In genomic region chr20:3408251-3408637, GRCh38 we compare ENCODE assay signal across 1 cellular context.
TF ChIP-seq lines count a peak whose summit lies in the region.

No MANE protein-coding gene starts in this region.

TF ChIP-seq in HepG2, 621 proteins besides CTCF, POLR2A, EP300 and RAD21 (continued from another document and continues in another):
- TF ChIP-seq DZIP1 (CRISPR knock-in tag; IDR thresholded peaks at IDR 0.05): no peak
- TF ChIP-seq ZHX1 (CRISPR knock-in tag; IDR thresholded peaks at IDR 0.05; ENCODE audit: low read depth): no peak
- TF ChIP-seq, protein P1, sequence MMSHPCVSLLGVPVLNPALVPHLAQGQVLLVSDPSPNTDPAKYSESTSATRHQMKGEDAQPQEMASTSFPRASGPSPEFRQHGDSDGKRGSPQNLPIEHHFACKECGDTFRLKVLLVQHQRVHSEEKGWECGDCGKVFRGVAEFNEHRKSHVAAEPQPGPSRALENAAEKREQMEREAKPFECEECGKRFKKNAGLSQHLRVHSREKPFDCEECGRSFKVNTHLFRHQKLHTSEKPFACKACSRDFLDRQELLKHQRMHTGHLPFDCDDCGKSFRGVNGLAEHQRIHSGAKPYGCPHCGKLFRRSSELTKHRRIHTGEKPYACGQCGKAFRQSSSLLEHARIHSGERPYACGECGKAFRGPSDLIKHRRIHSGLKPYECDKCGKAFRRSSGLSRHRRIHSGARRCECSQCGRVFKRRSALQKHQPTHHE (CRISPR knock-in tag; IDR thresholded peaks at IDR 0.05; ENCODE audit: borderline replicate concordance): no peak
- TF ChIP-seq, protein P2, sequence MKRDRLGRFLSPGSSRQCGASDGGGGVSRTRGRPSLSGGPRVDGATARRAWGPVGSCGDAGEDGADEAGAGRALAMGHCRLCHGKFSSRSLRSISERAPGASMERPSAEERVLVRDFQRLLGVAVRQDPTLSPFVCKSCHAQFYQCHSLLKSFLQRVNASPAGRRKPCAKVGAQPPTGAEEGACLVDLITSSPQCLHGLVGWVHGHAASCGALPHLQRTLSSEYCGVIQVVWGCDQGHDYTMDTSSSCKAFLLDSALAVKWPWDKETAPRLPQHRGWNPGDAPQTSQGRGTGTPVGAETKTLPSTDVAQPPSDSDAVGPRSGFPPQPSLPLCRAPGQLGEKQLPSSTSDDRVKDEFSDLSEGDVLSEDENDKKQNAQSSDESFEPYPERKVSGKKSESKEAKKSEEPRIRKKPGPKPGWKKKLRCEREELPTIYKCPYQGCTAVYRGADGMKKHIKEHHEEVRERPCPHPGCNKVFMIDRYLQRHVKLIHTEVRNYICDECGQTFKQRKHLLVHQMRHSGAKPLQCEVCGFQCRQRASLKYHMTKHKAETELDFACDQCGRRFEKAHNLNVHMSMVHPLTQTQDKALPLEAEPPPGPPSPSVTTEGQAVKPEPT (CRISPR knock-in tag; IDR thresholded peaks at IDR 0.05; ENCODE audit: low read depth): no peak
- no peak for TF ChIP-seq ZNF879 (CRISPR knock-in tag; IDR thresholded peaks at IDR 0.05)
- TF ChIP-seq, protein P3, sequence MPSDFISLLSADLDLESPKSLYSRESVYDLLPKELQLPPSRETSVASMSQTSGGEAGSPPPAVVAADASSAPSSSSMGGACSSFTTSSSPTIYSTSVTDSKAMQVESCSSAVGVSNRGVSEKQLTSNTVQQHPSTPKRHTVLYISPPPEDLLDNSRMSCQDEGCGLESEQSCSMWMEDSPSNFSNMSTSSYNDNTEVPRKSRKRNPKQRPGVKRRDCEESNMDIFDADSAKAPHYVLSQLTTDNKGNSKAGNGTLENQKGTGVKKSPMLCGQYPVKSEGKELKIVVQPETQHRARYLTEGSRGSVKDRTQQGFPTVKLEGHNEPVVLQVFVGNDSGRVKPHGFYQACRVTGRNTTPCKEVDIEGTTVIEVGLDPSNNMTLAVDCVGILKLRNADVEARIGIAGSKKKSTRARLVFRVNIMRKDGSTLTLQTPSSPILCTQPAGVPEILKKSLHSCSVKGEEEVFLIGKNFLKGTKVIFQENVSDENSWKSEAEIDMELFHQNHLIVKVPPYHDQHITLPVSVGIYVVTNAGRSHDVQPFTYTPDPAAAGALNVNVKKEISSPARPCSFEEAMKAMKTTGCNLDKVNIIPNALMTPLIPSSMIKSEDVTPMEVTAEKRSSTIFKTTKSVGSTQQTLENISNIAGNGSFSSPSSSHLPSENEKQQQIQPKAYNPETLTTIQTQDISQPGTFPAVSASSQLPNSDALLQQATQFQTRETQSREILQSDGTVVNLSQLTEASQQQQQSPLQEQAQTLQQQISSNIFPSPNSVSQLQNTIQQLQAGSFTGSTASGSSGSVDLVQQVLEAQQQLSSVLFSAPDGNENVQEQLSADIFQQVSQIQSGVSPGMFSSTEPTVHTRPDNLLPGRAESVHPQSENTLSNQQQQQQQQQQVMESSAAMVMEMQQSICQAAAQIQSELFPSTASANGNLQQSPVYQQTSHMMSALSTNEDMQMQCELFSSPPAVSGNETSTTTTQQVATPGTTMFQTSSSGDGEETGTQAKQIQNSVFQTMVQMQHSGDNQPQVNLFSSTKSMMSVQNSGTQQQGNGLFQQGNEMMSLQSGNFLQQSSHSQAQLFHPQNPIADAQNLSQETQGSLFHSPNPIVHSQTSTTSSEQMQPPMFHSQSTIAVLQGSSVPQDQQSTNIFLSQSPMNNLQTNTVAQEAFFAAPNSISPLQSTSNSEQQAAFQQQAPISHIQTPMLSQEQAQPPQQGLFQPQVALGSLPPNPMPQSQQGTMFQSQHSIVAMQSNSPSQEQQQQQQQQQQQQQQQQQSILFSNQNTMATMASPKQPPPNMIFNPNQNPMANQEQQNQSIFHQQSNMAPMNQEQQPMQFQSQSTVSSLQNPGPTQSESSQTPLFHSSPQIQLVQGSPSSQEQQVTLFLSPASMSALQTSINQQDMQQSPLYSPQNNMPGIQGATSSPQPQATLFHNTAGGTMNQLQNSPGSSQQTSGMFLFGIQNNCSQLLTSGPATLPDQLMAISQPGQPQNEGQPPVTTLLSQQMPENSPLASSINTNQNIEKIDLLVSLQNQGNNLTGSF (CRISPR knock-in tag; IDR thresholded peaks at IDR 0.05): no peak
- no peak for TF ChIP-seq ZNF24 (IDR thresholded peaks at IDR 0.05)
- peak; percentile 71; the same call in 1 of the 2 replicates for TF ChIP-seq ZNF20 (CRISPR knock-in tag; IDR thresholded peaks at IDR 0.05)
- no peak for TF ChIP-seq TFAP4 (IDR thresholded peaks at IDR 0.05; ENCODE audit: borderline replicate concordance, low read depth)
- TF ChIP-seq JUN (CRISPR knock-in tag; IDR thresholded peaks at IDR 0.05): no peak
- no peak; the same call in 1 of the 2 replicates for TF ChIP-seq ZNF136 (CRISPR knock-in tag; IDR thresholded peaks at IDR 0.05; ENCODE audit: low read depth)
- TF ChIP-seq SNAPC2 (CRISPR knock-in tag; IDR thresholded peaks at IDR 0.05): no peak
- TF ChIP-seq IRF1 (CRISPR knock-in tag; IDR thresholded peaks at IDR 0.05; ENCODE audit: low read depth): no peak
- no peak; the same call in 1 of the 2 replicates for TF ChIP-seq KDM2A (CRISPR knock-in tag; IDR thresholded peaks at IDR 0.05; ENCODE audit: borderline replicate concordance, low read depth)
- TF ChIP-seq ZNF724P (CRISPR knock-in tag; IDR thresholded peaks at IDR 0.05; ENCODE audit: borderline replicate concordance): no peak
- TF ChIP-seq CCDC6 (CRISPR knock-in tag; IDR thresholded peaks at IDR 0.05): no peak; the same call in 1 of the 2 replicates
- TF ChIP-seq NFYB (CRISPR knock-in tag; IDR thresholded peaks at IDR 0.05): no peak
- no peak for TF ChIP-seq ARID4A (CRISPR knock-in tag; IDR thresholded peaks at IDR 0.05; ENCODE audit: borderline replicate concordance)
- no peak for TF ChIP-seq RFX1 (IDR thresholded peaks at IDR 0.05)
- no peak for TF ChIP-seq MED1 (CRISPR knock-in tag; IDR thresholded peaks at IDR 0.05)
- TF ChIP-seq SMAD3 (CRISPR knock-in tag; IDR thresholded peaks at IDR 0.05): no peak
- TF ChIP-seq MEF2D (CRISPR knock-in tag; IDR thresholded peaks at IDR 0.05): no peak; the same call in 1 of the 2 replicates
- no peak for TF ChIP-seq NFE2 (CRISPR knock-in tag; IDR thresholded peaks at IDR 0.05)
- no peak for TF ChIP-seq SIN3B (IDR thresholded peaks at IDR 0.05; ENCODE audit: low read length)
- no peak for TF ChIP-seq WIZ (CRISPR knock-in tag; IDR thresholded peaks at IDR 0.05)
- TF ChIP-seq ZBTB34 (CRISPR knock-in tag; IDR thresholded peaks at IDR 0.05): 0 out of 2 replicates have a peak, but pooled peaks have one; percentile 44
- no peak for TF ChIP-seq MAFG (CRISPR knock-in tag; IDR thresholded peaks at IDR 0.05)
- TF ChIP-seq, protein P4, sequence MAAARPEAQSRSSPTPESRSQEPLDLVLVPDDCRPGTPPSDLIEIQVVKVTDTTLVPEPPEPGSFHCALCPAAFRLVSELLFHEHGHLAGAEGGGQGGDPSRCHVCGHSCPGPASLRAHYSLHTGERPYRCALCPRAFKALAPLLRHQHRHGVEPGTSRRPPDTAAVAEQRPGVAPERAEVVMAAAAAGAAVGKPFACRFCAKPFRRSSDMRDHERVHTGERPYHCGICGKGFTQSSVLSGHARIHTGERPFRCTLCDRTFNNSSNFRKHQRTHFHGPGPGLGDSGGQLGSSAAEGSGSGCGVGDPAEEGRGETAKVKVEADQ (CRISPR knock-in tag; IDR thresholded peaks at IDR 0.05; ENCODE audit: borderline replicate concordance): no peak
- TF ChIP-seq ZNF543 (CRISPR knock-in tag; IDR thresholded peaks at IDR 0.05): no peak
- peak; percentile 23; the same call in 1 of the 2 replicates for TF ChIP-seq ZNF589 (CRISPR knock-in tag; conservative IDR thresholded peaks at IDR 0.05)
- no peak for TF ChIP-seq TCF7L2 (IDR thresholded peaks at IDR 0.05; ENCODE audit: low read depth, low read length)
- no peak for TF ChIP-seq GPBP1L1 (CRISPR knock-in tag; IDR thresholded peaks at IDR 0.05)
- TF ChIP-seq DNMT3B (CRISPR knock-in tag; conservative IDR thresholded peaks at IDR 0.05): no peak; the same call in 1 of the 2 replicates
